ENCODE assay signal across 11 cellular contexts in the genomic region with DNA sequence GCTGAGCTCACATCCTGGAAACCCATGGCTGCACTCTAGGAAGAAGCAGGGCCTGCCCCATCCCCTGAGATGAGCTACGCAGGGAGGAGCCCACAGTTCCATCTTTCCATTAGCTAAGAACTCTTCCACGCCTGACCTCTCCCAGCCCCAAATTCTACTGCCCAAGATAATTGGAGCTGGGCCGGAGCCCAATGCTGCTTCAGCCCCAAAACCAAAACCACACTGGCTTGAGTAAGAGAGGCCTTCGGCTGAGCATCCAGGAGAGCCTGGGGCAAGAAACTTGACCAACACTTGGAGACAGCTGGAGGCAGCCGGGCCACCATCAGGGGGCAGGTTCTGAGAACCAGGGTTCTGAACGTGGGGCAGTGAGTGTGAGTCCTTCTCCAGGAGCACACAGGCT.
A peak's percentile ranks its signal among the peaks of the same experiment; 100 is the strongest.
DNase-seq lines count a peak whose midpoint lies in the region; ATAC-seq and TF ChIP-seq lines count a peak whose summit lies in the region.
"Had no signal": no experiment of that assay in that cellular context is flagged by ENCODE, and none has a peak within 500 bp of the region (broad histone marks: within the 10 kb centered on the region; RNA-seq: fewer than 3 reads in every experiment).

No MANE protein-coding gene starts in this region.

- H3K27me3 ChIP-seq in MG63 = no peaks in the 10 kb centered on the region
- no peaks in the 10 kb centered on the region for H3K27me3 ChIP-seq in effector memory CD4-positive, alpha-beta T cell (replicated peaks; ENCODE audit: control insufficient read depth, insufficient read depth, low read length, poor library complexity, severe bottlenecking)

- no peak overlapping the region for H3K27ac ChIP-seq in effector memory CD4-positive, alpha-beta T cell (ENCODE audit: insufficient read depth, low read length, poor library complexity, severe bottlenecking)
- H3K27ac ChIP-seq: foreskin keratinocyte had no signal

- H3K4me3 ChIP-seq in MG63 = no peak overlapping the region
- H3K4me3 ChIP-seq in fibroblast of pulmonary artery (replicated peaks; ENCODE audit: low read depth, low read length) = no peak overlapping the region
- H3K4me3 ChIP-seq in effector memory CD4-positive, alpha-beta T cell (ENCODE audit: insufficient read depth, low read depth, low read length, poor library complexity, severe bottlenecking) = no peak overlapping the region

- intact Hi-C loops in sciatic nerve (cut with DNase I) = no loop called here

- H3K36me3 ChIP-seq in MG63 = no peaks in the 10 kb centered on the region
- no peaks in the 10 kb centered on the region for H3K36me3 ChIP-seq in effector memory CD4-positive, alpha-beta T cell (ENCODE audit: control insufficient read depth, insufficient read depth, low read length)

- TF ChIP-seq CTCF in fibroblast of pulmonary artery (IDR thresholded peaks at IDR 0.05; ENCODE audit: low read length, missing control alignments) = peak; percentile 21

- ATAC-seq in sciatic nerve (peak; percentile 91), GM21515 (IDR thresholded peaks at IDR 0.05; ENCODE audit: unreplicated experiment) (no peak)
- ATAC-seq: foreskin keratinocyte had no signal

- H3K9me3 ChIP-seq in MG63 = no peaks in the 10 kb centered on the region
- no peaks in the 10 kb centered on the region for H3K9me3 ChIP-seq in effector memory CD4-positive, alpha-beta T cell (ENCODE audit: control insufficient read depth, low read length)

- no peaks in the 10 kb centered on the region for H3K4me1 ChIP-seq in effector memory CD4-positive, alpha-beta T cell (ENCODE audit: control insufficient read depth, insufficient read depth, low read length, poor library complexity, severe bottlenecking)
- H3K4me1 ChIP-seq: foreskin keratinocyte had no signal

- DNase-seq in GM04503 (ENCODE audit: low read depth) (peak; percentile 88), MG63 (peak; percentile 87), fibroblast of pulmonary artery (ENCODE audit: low read depth) (peak; percentile 49), sciatic nerve (ENCODE audit: low spot score) (peak; percentile 80), SK-N-DZ (ENCODE audit: low spot score) (no peak)
- no peak for DNase-seq in activated CD8-positive, alpha-beta memory T cell treated with anti-CD3 and anti-CD28 coated beads, Interleukin-2, amount 50 U/mL, for 48 hours
- DNase-seq in effector memory CD4-positive, alpha-beta T cell = no peak
- DNase-seq: CD8-positive, alpha-beta memory T cell; foreskin keratinocyte; NCI-H1436 had no signal

Comparison
In these comparisons a context has a peak if more than half of its experiments do, and no peak if none do; other contexts are left out.
1. DNase-seq: peak in GM04503 (single experiment), MG63 (single experiment), fibroblast of pulmonary artery (single experiment) and sciatic nerve (single experiment); none in activated CD8-positive, alpha-beta memory T cell treated with anti-CD3 and anti-CD28 coated beads, Interleukin-2, amount 50 U/mL, for 48 hours (single experiment), effector memory CD4-positive, alpha-beta T cell (0 of 3) and SK-N-DZ (single experiment).